In genomic region chr19:48393559-48394330, GRCh38 we compare ENCODE assay signal across 8 cellular contexts. TPM values are rescaled to one million over a fixed set of nuclear protein-coding genes. Genes with fewer than 3 reads are reported as not detected.
DNase-seq lines count a peak whose midpoint lies in the region; ATAC-seq and TF ChIP-seq lines count a peak whose summit lies in the region.

Gene GRIN2D, plus strand, starts transcription at chr19:48393668. Its CDS starts 4,725 bp downstream, at chr19:48398393.

- no peak within 1 kb of the TSS for H2AFZ ChIP-seq in fibroblast of lung (ENCODE audit: low read length)

- intact Hi-C loops in heart left ventricle (cut with DNase I) = loop anchor here in 3 of 10 donors (5.0 to 10.0 kb wide), 5 partner anchors 54 to 194 kb away; partner anchors contain the start of gene GRWD1 (in 1 of the 3)

- no peak within 1 kb of the TSS for H3K27ac Mint-ChIP-seq in T-helper 1 cell treated with Interleukin-12 subunit alpha and Interleukin-12 subunit beta and Interleukin-4 antibody, amounts not matched to agents 30 μg/mL and 1 μg/mL, for 36 hours

- peak; percentile 47 to 62 for DNase-seq in cardiac muscle cell (ENCODE audit: low read depth in 1 of 2, low spot score in 1 of 2)
- no peak for DNase-seq in heart left ventricle
- DNase-seq in fibroblast of lung (ENCODE audit: low read depth in 2 of 2) = peak; percentile 26 to 47
- peak; percentile 37 for DNase-seq in stimulated activated naive CD8-positive, alpha-beta T cell treated with anti-CD3 and anti-CD28 coated beads, Interleukin-15, Interleukin-2, amounts not matched to agents 100 U/mL and 50 U/mL, for 24 hours
- DNase-seq in NCI-H510A treated with DMSO at 0.1 percent for 48 hours (lab: John Stamatoyannopoulos, UW) = no peak
- no peak for DNase-seq in left lobe of liver (ENCODE audit: low spot score)

- H3K27ac ChIP-seq in cardiac muscle cell = no peak within 1 kb of the TSS
- H3K27ac ChIP-seq in heart left ventricle = no peak within 1 kb of the TSS
- H3K27ac ChIP-seq in fibroblast of lung (ENCODE audit: insufficient read depth, low read length) = no peak within 1 kb of the TSS

- no peaks in the 10 kb centered on the region for H3K9me3 Mint-ChIP-seq in T-helper 1 cell treated with Interleukin-12 subunit alpha and Interleukin-12 subunit beta and Interleukin-4 antibody, amounts not matched to agents 30 μg/mL and 1 μg/mL, for 36 hours

- TF ChIP-seq CTCF in cardiac muscle cell (IDR thresholded peaks at IDR 0.05; ENCODE audit: low read depth, low read length) (no peak), heart left ventricle (IDR thresholded peaks at IDR 0.05) (no peak), fibroblast of lung (conservative IDR thresholded peaks at IDR 0.05 in 1 of 2, IDR thresholded peaks at IDR 0.05 in 1 of 2; ENCODE audit: low read depth in 1 of 2, low read length in 2 of 2) (no peak)

- peak within 1 kb of the TSS; percentile 48 for H3K4me3 Mint-ChIP-seq in T-helper 1 cell treated with Interleukin-12 subunit alpha and Interleukin-12 subunit beta and Interleukin-4 antibody, amounts not matched to agents 30 μg/mL and 1 μg/mL, for 36 hours

- ATAC-seq in heart left ventricle = no peak
- no peak for ATAC-seq in stimulated activated naive CD8-positive, alpha-beta T cell treated with anti-CD3 and anti-CD28 coated beads, Interleukin-15, Interleukin-2, amounts not matched to agents 100 U/mL and 50 U/mL, for 24 hours
- ATAC-seq in GM21786 (IDR thresholded peaks at IDR 0.05; ENCODE audit: unreplicated experiment) = no peak
- ATAC-seq in left lobe of liver = no peak

- peaks cover 22% of the 10 kb centered on the region for H3K4me1 Mint-ChIP-seq in T-helper 1 cell treated with Interleukin-12 subunit alpha and Interleukin-12 subunit beta and Interleukin-4 antibody, amounts not matched to agents 30 μg/mL and 1 μg/mL, for 36 hours (ENCODE audit: low read depth)

- no peak for TF ChIP-seq POLR2A in heart left ventricle (IDR thresholded peaks at IDR 0.05)

- H3K9ac ChIP-seq in fibroblast of lung (ENCODE audit: insufficient read depth, low read length) = no peak within 1 kb of the TSS

- H3K4me3 ChIP-seq in cardiac muscle cell = peak within 1 kb of the TSS; percentile 37
- H3K4me3 ChIP-seq in heart left ventricle = peak within 1 kb of the TSS in 2 of 12 donors; percentile 5 to 19
- peak within 1 kb of the TSS in 1 of 4 experiments; percentile 22 for H3K4me3 ChIP-seq in fibroblast of lung (replicated peaks in 1 of 4; ENCODE audit: control extremely low read depth in 1 of 4, insufficient read depth in 1 of 4, low read depth in 3 of 4, low read length in 4 of 4)

- peaks cover 11% of the 10 kb centered on the region for H3K36me3 Mint-ChIP-seq in T-helper 1 cell treated with Interleukin-12 subunit alpha and Interleukin-12 subunit beta and Interleukin-4 antibody, amounts not matched to agents 30 μg/mL and 1 μg/mL, for 36 hours (ENCODE audit: low read depth)

- H3K36me3 ChIP-seq in cardiac muscle cell = peaks cover 6% of the 10 kb centered on the region
- peaks cover 0 to 9% (median 7%) of the 10 kb centered on the region in 9 donors for H3K36me3 ChIP-seq in heart left ventricle
- H3K36me3 ChIP-seq in fibroblast of lung (ENCODE audit: control insufficient read depth, insufficient read depth, low read length) = no peaks in the 10 kb centered on the region

- H3K4me1 ChIP-seq in cardiac muscle cell (ENCODE audit: low read depth) (peaks cover 17% of the 10 kb centered on the region), heart left ventricle (peaks cover 0 to 37% (median 16%) of the 10 kb centered on the region in 12 donors), fibroblast of lung (ENCODE audit: control insufficient read depth, extremely low read depth, insufficient read depth, low read length) (no peaks in the 10 kb centered on the region)

- no peaks in the 10 kb centered on the region for H4K20me1 ChIP-seq in fibroblast of lung (ENCODE audit: control insufficient read depth, extremely low read depth, insufficient read depth, low read length)

- peaks cover 20% of the 10 kb centered on the region for H3K79me2 ChIP-seq in fibroblast of lung (ENCODE audit: control insufficient read depth, insufficient read depth, low read length)

- WGBS in heart left ventricle, 4 donors = 1 to 4% (median 2%) methylated on average over 16 to 40 of the region's 40 CpGs

- H3K4me2 ChIP-seq in fibroblast of lung (ENCODE audit: extremely low read depth, insufficient read depth, low read length) = peak within 1 kb of the TSS; percentile 48

- H3K9me3 ChIP-seq in cardiac muscle cell (ENCODE audit: low read depth) (no peaks in the 10 kb centered on the region), heart left ventricle (no peaks in the 10 kb centered on the region), fibroblast of lung (ENCODE audit: control insufficient read depth, insufficient read depth, low read depth, low read length) (no peaks in the 10 kb centered on the region)

- H3K27me3 Mint-ChIP-seq in T-helper 1 cell treated with Interleukin-12 subunit alpha and Interleukin-12 subunit beta and Interleukin-4 antibody, amounts not matched to agents 30 μg/mL and 1 μg/mL, for 36 hours (ENCODE audit: low read depth) = peaks cover 57% of the 10 kb centered on the region

- H3K27me3 ChIP-seq in cardiac muscle cell (peaks cover 19% of the 10 kb centered on the region), heart left ventricle (peaks cover 24 to 65% (median 51%) of the 10 kb centered on the region in 9 donors), fibroblast of lung (ENCODE audit: control insufficient read depth, insufficient read depth, low read length) (peaks cover 32% of the 10 kb centered on the region)

RNA-seq across cellular contexts. Expression of gene GRIN2D, which starts in this region (rescaled TPM):
- total RNA-seq in cardiac muscle cell (2.7 and 3.2 TPM in 2 replicates), heart left ventricle (1 to 10 TPM in 1 of 9 donors, under 1 TPM in 8; 0.14 to 1.6 (median 0.19) TPM), fibroblast of lung (under 0.01 TPM in 2 replicates), left lobe of liver (0.20 TPM)
- polyA plus RNA-seq in cardiac muscle cell (3.5 and 3.9 TPM in 2 replicates), heart left ventricle (under 1 TPM; 0.15 to 0.25 TPM), fibroblast of lung (0.08 and 0.09 TPM in 2 replicates)
- 0.54 and 0.63 TPM in 2 replicates for polyA plus RNA-seq in fibroblast of lung (2012)
- 0.98 and 1.4 TPM in 2 replicates for polyA minus RNA-seq in fibroblast of lung (ENCODE audit: low replicate concordance)

Comparison
In these comparisons a context has a peak if more than half of its experiments do, and no peak if none do; other contexts are left out.
1. DNase-seq: peak in cardiac muscle cell (2 of 2), fibroblast of lung (2 of 2) and stimulated activated naive CD8-positive, alpha-beta T cell treated with anti-CD3 and anti-CD28 coated beads, Interleukin-15, Interleukin-2, amounts not matched to agents 100 U/mL and 50 U/mL, for 24 hours (single experiment); none in heart left ventricle (0 of 5), NCI-H510A treated with DMSO at 0.1 percent for 48 hours (single experiment) and left lobe of liver (single experiment).